ENCODE assay signal across 14 cellular contexts in genomic region chr3:168251371-168251770, GRCh38.
DNase-seq lines count a peak whose midpoint lies in the region; ATAC-seq and TF ChIP-seq lines count a peak whose summit lies in the region.
"Had no signal": no experiment of that assay in that cellular context is flagged by ENCODE, and none has a peak within 500 bp of the region (broad histone marks: within the 10 kb centered on the region; RNA-seq: fewer than 3 reads in every experiment).

No MANE protein-coding gene starts in this region.

- no peak overlapping the region for H3K27ac ChIP-seq in cardiac muscle cell
- H3K27ac ChIP-seq in KMS-11 = peak overlapping the region; percentile 65; the same call in 1 of the 2 replicates

- peak overlapping the region; percentile 59 for H3K4me2 ChIP-seq in KMS-11

- no peak overlapping the region for H3K27ac Mint-ChIP-seq in activated naive CD4-positive, alpha-beta T cell treated with anti-CD3 and anti-CD28 coated beads, Interleukin-2, amount 10 ng/mL, durations not matched to agents 7 days and 5 days
- H3K27ac Mint-ChIP-seq: effector memory CD8-positive, alpha-beta T cell; stimulated activated naive CD8-positive, alpha-beta T cell treated with anti-CD3 and anti-CD28 coated beads, Interleukin-15, Interleukin-2, amounts not matched to agents 100 ng/mL and 50 ng/mL, for 24 hours had no signal

- no peaks in the 10 kb centered on the region for H3K27me3 ChIP-seq in cardiac muscle cell
- no peaks in the 10 kb centered on the region for H3K27me3 ChIP-seq in KMS-11 (ENCODE audit: insufficient read depth, low read depth)

- no peak for TF ChIP-seq CTCF in cardiac muscle cell (IDR thresholded peaks at IDR 0.05; ENCODE audit: low read depth, low read length)
- no peak for TF ChIP-seq CTCF in KMS-11 (conservative IDR thresholded peaks at IDR 0.05; ENCODE audit: low read depth, low read length)

- no peaks in the 10 kb centered on the region for H3K36me3 ChIP-seq in cardiac muscle cell
- H3K36me3 ChIP-seq in KMS-11 (ENCODE audit: insufficient read depth) = no peaks in the 10 kb centered on the region

- H3K4me1 ChIP-seq in cardiac muscle cell (ENCODE audit: low read depth) (peaks cover 17% of the 10 kb centered on the region), KMS-11 (ENCODE audit: low read depth, poor library complexity, severe bottlenecking) (peaks cover 28% of the 10 kb centered on the region)

- peak overlapping the region; percentile 96; the same call in 1 of the 2 replicates for H2AFZ ChIP-seq in KMS-11 (ENCODE audit: low read depth)

- no peaks in the 10 kb centered on the region for H3K9me3 Mint-ChIP-seq in activated naive CD4-positive, alpha-beta T cell treated with anti-CD3 and anti-CD28 coated beads, Interleukin-2, amount 10 ng/mL, durations not matched to agents 7 days and 5 days
- H3K9me3 Mint-ChIP-seq: effector memory CD8-positive, alpha-beta T cell; stimulated activated naive CD8-positive, alpha-beta T cell treated with anti-CD3 and anti-CD28 coated beads, Interleukin-15, Interleukin-2, amounts not matched to agents 100 ng/mL and 50 ng/mL, for 24 hours had no signal

- no peak for ATAC-seq in left ventricle myocardium superior
- ATAC-seq in HG02763 (IDR thresholded peaks at IDR 0.05; ENCODE audit: unreplicated experiment) = peak; percentile 30
- ATAC-seq: effector memory CD8-positive, alpha-beta T cell; sciatic nerve; SK-N-SH treated with all-trans-retinoic acid at 6 μM for 48 hours had no signal

- H3K36me3 Mint-ChIP-seq in activated naive CD4-positive, alpha-beta T cell treated with anti-CD3 and anti-CD28 coated beads, Interleukin-2, amount 10 ng/mL, durations not matched to agents 7 days and 5 days = no peaks in the 10 kb centered on the region

- intact Hi-C loops in left ventricle myocardium superior (cut with micrococcal nuclease) = no loop called here

- H4K20me1 ChIP-seq in KMS-11 (ENCODE audit: insufficient read depth) = no peaks in the 10 kb centered on the region

- no peaks in the 10 kb centered on the region for H3K79me2 ChIP-seq in KMS-11 (ENCODE audit: insufficient read depth, low read depth)

- CTCF ChIA-PET in activated naive CD4-positive, alpha-beta T cell treated with anti-CD3 and anti-CD28 coated beads, Interleukin-2, amount 10 ng/mL, durations not matched to agents 7 days and 5 days (lab: Charles Lee) = no interaction called here

- peaks cover 14% of the 10 kb centered on the region for H3K4me1 Mint-ChIP-seq in activated naive CD4-positive, alpha-beta T cell treated with anti-CD3 and anti-CD28 coated beads, Interleukin-2, amount 10 ng/mL, durations not matched to agents 7 days and 5 days

- DNase-seq in cardiac muscle cell (ENCODE audit: low read depth in 1 of 2, low spot score in 1 of 2) = peak in 1 of 2 donors; percentile 25
- DNase-seq in left ventricle myocardium superior = no peak
- DNase-seq in H4 (ENCODE audit: low spot score) = no peak
- no peak for DNase-seq in DMS79 (lab: John Stamatoyannopoulos, UW)
- no peak for DNase-seq in A172 (ENCODE audit: low spot score)
- DNase-seq in activated naive CD4-positive, alpha-beta T cell treated with anti-CD3 and anti-CD28 coated beads, Interleukin-2, amount 10 ng/mL, durations not matched to agents 7 days and 5 days = no peak
- DNase-seq: ACHN; effector memory CD8-positive, alpha-beta T cell; NCI-H1105 had no signal

- H3K4me3 Mint-ChIP-seq in activated naive CD4-positive, alpha-beta T cell treated with anti-CD3 and anti-CD28 coated beads, Interleukin-2, amount 10 ng/mL, durations not matched to agents 7 days and 5 days = no peak overlapping the region
- H3K4me3 Mint-ChIP-seq: effector memory CD8-positive, alpha-beta T cell; stimulated activated naive CD8-positive, alpha-beta T cell treated with anti-CD3 and anti-CD28 coated beads, Interleukin-15, Interleukin-2, amounts not matched to agents 100 ng/mL and 50 ng/mL, for 24 hours had no signal

- H3K9me3 ChIP-seq in cardiac muscle cell (ENCODE audit: low read depth) = no peaks in the 10 kb centered on the region

- H3K4me3 ChIP-seq in cardiac muscle cell (peak overlapping the region; percentile 90), KMS-11 (IDR thresholded peaks at IDR 0.05; ENCODE audit: insufficient read depth, low read depth, low read length) (no peak overlapping the region)

- peaks cover 34% of the 10 kb centered on the region for H3K27me3 Mint-ChIP-seq in activated naive CD4-positive, alpha-beta T cell treated with anti-CD3 and anti-CD28 coated beads, Interleukin-2, amount 10 ng/mL, durations not matched to agents 7 days and 5 days

- peak overlapping the region; percentile 61; the same call in 1 of the 2 replicates for H3K9ac ChIP-seq in KMS-11
